Comparison of ENCODE assay signal across 1 cellular context in the genomic region with DNA sequence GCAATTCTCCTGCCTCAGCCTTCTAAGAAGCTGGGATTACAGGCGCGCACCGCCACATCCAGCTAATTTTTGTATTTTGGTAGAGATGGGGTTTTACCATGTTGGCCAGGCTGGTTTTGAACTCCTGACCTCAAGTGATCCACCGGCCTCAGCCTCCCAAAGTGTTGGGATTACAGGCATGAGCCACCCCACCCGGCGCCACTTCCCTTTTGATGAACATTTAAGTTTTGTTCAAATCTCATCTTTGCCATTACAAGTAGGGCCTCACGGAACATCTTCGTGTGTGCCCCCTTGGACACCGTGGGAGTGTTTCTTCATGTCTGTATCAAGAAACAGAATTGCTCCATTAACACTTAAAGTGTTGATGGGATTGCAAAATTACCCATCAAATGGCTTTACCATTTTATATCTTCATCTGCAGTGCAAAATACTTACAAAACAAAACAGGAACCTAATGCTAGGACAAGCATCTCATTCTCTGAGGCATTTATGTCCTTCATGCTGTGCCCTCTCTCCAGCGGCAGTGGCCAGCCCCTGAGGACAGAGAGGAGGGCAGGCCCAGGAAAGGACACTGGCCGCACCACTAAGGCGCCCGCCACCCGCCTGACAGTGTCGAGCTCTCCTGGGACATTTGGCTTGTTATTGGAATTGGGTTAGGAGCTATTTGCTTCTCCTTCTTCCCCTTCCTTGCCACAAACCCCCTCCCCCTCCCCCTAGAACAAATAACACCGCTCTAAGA.
TF ChIP-seq lines count a peak whose summit lies in the region.

No MANE protein-coding gene starts in this region.

TF ChIP-seq in HepG2, 621 proteins besides CTCF, POLR2A, EP300 and RAD21:
- TF ChIP-seq, protein P1, sequence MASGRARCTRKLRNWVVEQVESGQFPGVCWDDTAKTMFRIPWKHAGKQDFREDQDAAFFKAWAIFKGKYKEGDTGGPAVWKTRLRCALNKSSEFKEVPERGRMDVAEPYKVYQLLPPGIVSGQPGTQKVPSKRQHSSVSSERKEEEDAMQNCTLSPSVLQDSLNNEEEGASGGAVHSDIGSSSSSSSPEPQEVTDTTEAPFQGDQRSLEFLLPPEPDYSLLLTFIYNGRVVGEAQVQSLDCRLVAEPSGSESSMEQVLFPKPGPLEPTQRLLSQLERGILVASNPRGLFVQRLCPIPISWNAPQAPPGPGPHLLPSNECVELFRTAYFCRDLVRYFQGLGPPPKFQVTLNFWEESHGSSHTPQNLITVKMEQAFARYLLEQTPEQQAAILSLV (CRISPR knock-in tag; IDR thresholded peaks at IDR 0.05; ENCODE audit: borderline replicate concordance) = no peak
- no peak for TF ChIP-seq SRSF1 (optimal IDR thresholded peaks at IDR 0.05; ENCODE audit: low read depth, low read length)
- TF ChIP-seq ZNF777 (CRISPR knock-in tag; IDR thresholded peaks at IDR 0.05) = no peak
